ENCODE assay signal across 11 cellular contexts in the genomic region with DNA sequence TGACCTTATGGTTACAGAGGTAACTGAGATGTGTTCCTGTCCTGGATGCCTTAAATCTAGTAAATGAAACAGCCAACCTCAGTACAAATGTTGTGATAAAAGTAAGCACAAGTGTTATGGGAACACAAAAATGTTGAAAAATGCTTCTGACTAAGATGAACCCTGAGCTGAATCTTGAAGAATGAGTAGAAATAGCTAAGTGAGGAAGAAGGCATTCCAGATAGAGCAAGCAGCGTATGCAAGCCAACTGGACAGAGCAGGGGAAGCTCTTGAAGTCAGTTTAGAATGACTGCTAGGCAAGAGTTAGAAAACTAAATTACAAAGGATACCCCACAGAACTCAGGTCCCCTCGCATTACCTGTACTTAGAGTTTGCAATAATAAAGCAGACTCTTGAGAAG. TPM values are rescaled to one million over a fixed set of nuclear protein-coding genes. Genes with fewer than 3 reads are reported as not detected.
DNase-seq lines count a peak whose midpoint lies in the region; ATAC-seq, FAIRE-seq and TF ChIP-seq lines count a peak whose summit lies in the region.
"Had no signal": no experiment of that assay in that cellular context is flagged by ENCODE, and none has a peak within 500 bp of the region (broad histone marks: within the 10 kb centered on the region; RNA-seq: fewer than 3 reads in every experiment).

No MANE protein-coding gene starts in this region.

- H3K27me3 ChIP-seq in DOHH2 (ENCODE audit: control insufficient read depth, low read length) (no peaks in the 10 kb centered on the region), GM12878 (replicated peaks in 1 of 2; ENCODE audit: control insufficient read depth in 2 of 2, insufficient read depth in 2 of 2, low read length in 1 of 2) (no peaks in the 10 kb centered on the region), neural cell (ENCODE audit: insufficient read depth, low read depth, low read length) (peaks cover 3% of the 10 kb centered on the region)
- H3K27me3 ChIP-seq: SJSA1 had no signal

- RAD21 ChIA-PET in GM12878 (lab: Charles Lee; ENCODE audit: unreplicated experiment) = interaction anchor here (0.7 to 2.0 kb wide), 3 partner anchors 405 to 853 kb away, joined by 3 to 12 read pairs (median 3); no protein-coding TSS in a partner anchor

- H3K9me2 ChIP-seq in DOHH2 (replicated peaks; ENCODE audit: control insufficient read depth, low read length) (no peaks in the 10 kb centered on the region), neural cell (ENCODE audit: insufficient read depth, low read length) (no peaks in the 10 kb centered on the region)

- H3K9me3 ChIP-seq in DOHH2 (ENCODE audit: control insufficient read depth, insufficient read depth, low read length) = no peaks in the 10 kb centered on the region
- no peaks in the 10 kb centered on the region for H3K9me3 ChIP-seq in GM12878 (replicated peaks; ENCODE audit: control insufficient read depth, insufficient read depth, low read length)
- no peaks in the 10 kb centered on the region for H3K9me3 ChIP-seq in neural cell (ENCODE audit: low read length)
- H3K9me3 ChIP-seq: SJSA1 had no signal

- DNase-seq in NB4 (ENCODE audit: low read depth) (no peak), GM12878 (ENCODE audit: low read depth, low spot score) (no peak), C1 segment of cervical spinal cord (lab: John Stamatoyannopoulos, UW) (no peak)
- no peak for DNase-seq in stimulated activated CD4-positive, alpha-beta T cell treated with anti-CD3 and anti-CD28 coated beads, Interleukin-2, amount 100 ng/mL, for 48 hours
- DNase-seq: NCI-H1417 treated with DMSO at 0.1 percent for 48 hours; NCI-H526 treated with DMSO at 0.1 percent for 48 hours; stimulated activated naive CD4-positive, alpha-beta T cell treated with Interleukin-2 at 50 U/mL for 16 hours had no signal

- ATAC-seq in GM12878 (no peak), GM21786 (IDR thresholded peaks at IDR 0.05; ENCODE audit: unreplicated experiment) (no peak)

- SMC1A ChIA-PET in GM12878 (lab: Charles Lee; ENCODE audit: uncharacterized antibody, unreplicated experiment) = interaction anchor here (1.0 to 4.9 kb wide), 7 partner anchors 10 to 652 kb away, joined by 3 to 18 read pairs (median 5); partner anchors contain the start of gene GSTA4

- H3K36me3 ChIP-seq in DOHH2 (ENCODE audit: control insufficient read depth, low read length) (peaks cover 25% of the 10 kb centered on the region), GM12878 (ENCODE audit: control insufficient read depth in 2 of 2, insufficient read depth in 2 of 2, low read length in 1 of 2) (no peaks in the 10 kb centered on the region), neural cell (ENCODE audit: insufficient read depth, low read length) (no peaks in the 10 kb centered on the region)

- no TSS peak for BruUV-seq in GM12878 (replicated peaks; lab: Mats Ljungman, UMichigan)

- TF ChIP-seq CTCF in DOHH2 (IDR thresholded peaks at IDR 0.05; ENCODE audit: low read depth, low read length, poor library complexity, severe bottlenecking) = no peak
- TF ChIP-seq CTCF in NB4 (IDR thresholded peaks at IDR 0.05; ENCODE audit: low read depth, low read length) = no peak
- no peak for TF ChIP-seq CTCF in GM12878 (IDR thresholded peaks at IDR 0.05 in 2 of 3, conservative IDR thresholded peaks at IDR 0.05 in 1 of 3; ENCODE audit: control insufficient read depth in 2 of 3, extremely low read depth in 1 of 3, insufficient read depth in 1 of 3, low read depth in 3 of 3, low read length in 3 of 3)
- no peak for TF ChIP-seq CTCF in neural cell (IDR thresholded peaks at IDR 0.05; ENCODE audit: poor library complexity, severe bottlenecking)

- H3K27ac ChIP-seq in DOHH2 (ENCODE audit: low read depth, low read length) = no peak overlapping the region
- H3K27ac ChIP-seq in GM12878 (ENCODE audit: control insufficient read depth, insufficient read depth) = no peak overlapping the region
- H3K27ac ChIP-seq in neural cell (ENCODE audit: low read length) = no peak overlapping the region
- H3K27ac ChIP-seq: SJSA1 had no signal

- TF ChIP-seq RAD21 in GM12878 (IDR thresholded peaks at IDR 0.05; ENCODE audit: insufficient read depth, low read depth, low read length) (no peak), neural cell (conservative IDR thresholded peaks at IDR 0.05) (no peak)

- no peak for FAIRE-seq in GM12878 (lab: Jason Lieb, UNC)

- H3K9ac ChIP-seq in GM12878 (ENCODE audit: control insufficient read depth, insufficient read depth, low read length) = no peak overlapping the region
- no peak overlapping the region for H3K9ac ChIP-seq in neural cell (ENCODE audit: low read length)

- intact Hi-C loops in GM12878 (cut with micrococcal nuclease; ENCODE audit: unreplicated experiment) = loop anchor here (2.0 kb wide), 1 partner anchor 417 kb away; no protein-coding TSS in a partner anchor

- H3K4me2 ChIP-seq in DOHH2 (ENCODE audit: low read length) = peak overlapping the region; percentile 94; the same call in 1 of the 2 replicates
- peak overlapping the region; percentile 93 for H3K4me2 ChIP-seq in GM12878 (ENCODE audit: control insufficient read depth, insufficient read depth)
- H3K4me2 ChIP-seq in neural cell (ENCODE audit: low read length) = no peak overlapping the region

- H3F3A ChIP-seq in DOHH2 (ENCODE audit: control insufficient read depth, insufficient read depth) (no peaks in the 10 kb centered on the region), neural cell (ENCODE audit: insufficient read depth, low read length, poor library complexity, severe bottlenecking) (peaks cover under 1% of the 10 kb centered on the region)

- POLR2A ChIA-PET in GM12878 (lab: Charles Lee) = interaction anchor here (0.6 kb wide), 2 partner anchors 15 to 644 kb away, joined by 3 to 4 read pairs; no protein-coding TSS in a partner anchor

- TF ChIP-seq POLR2A in NB4 (IDR thresholded peaks at IDR 0.05; ENCODE audit: extremely low read depth, insufficient read length) (no peak), GM12878 (IDR thresholded peaks at IDR 0.05; ENCODE audit: low read depth, low read length) (no peak)

- H3K79me2 ChIP-seq in DOHH2 (ENCODE audit: control insufficient read depth, low read length) = peaks cover 42% of the 10 kb centered on the region
- H3K79me2 ChIP-seq in GM12878 (ENCODE audit: control insufficient read depth, insufficient read depth, low read length) = peaks cover 13% of the 10 kb centered on the region
- H3K79me2 ChIP-seq in neural cell (replicated peaks; ENCODE audit: insufficient read depth, low read length) = no peaks in the 10 kb centered on the region

- in situ Hi-C loops in GM12878 (cut with MboI) = no loop called here

- CTCF ChIA-PET in GM12878 (lab: Yijun Ruan, JAX) = interaction anchor here (1.0 to 5.6 kb wide), 6 partner anchors 13 to 417 kb away, joined by 3 to 23 read pairs (median 6); partner anchors contain the start of gene GSTA4

- 97% methylated on average over 2 of the region's 2 CpGs for WGBS in GM12878 (ENCODE audit: insufficient coverage, insufficient replicate concordance, low lambda C conversion rate, missing lambda C conversion rate)

- no peaks in the 10 kb centered on the region; the same call in 1 of the 2 replicates for H4K20me1 ChIP-seq in DOHH2 (ENCODE audit: control insufficient read depth, insufficient read depth, low read depth, low read length)
- no peaks in the 10 kb centered on the region for H4K20me1 ChIP-seq in GM12878 (ENCODE audit: control insufficient read depth, insufficient read depth)
- no peaks in the 10 kb centered on the region for H4K20me1 ChIP-seq in neural cell (ENCODE audit: insufficient read depth)

- H2AFZ ChIP-seq in GM12878 (ENCODE audit: control insufficient read depth, low read depth, low read length) = no peak overlapping the region
- H2AFZ ChIP-seq in neural cell (ENCODE audit: low read depth, low read length) = no peak overlapping the region

- peaks cover 31% of the 10 kb centered on the region for H3K4me1 ChIP-seq in DOHH2 (ENCODE audit: control insufficient read depth, low read length)
- peaks cover 14% of the 10 kb centered on the region for H3K4me1 ChIP-seq in GM12878 (ENCODE audit: control insufficient read depth, insufficient read depth, low read length)

- no peak for TF ChIP-seq EP300 in GM12878 (IDR thresholded peaks at IDR 0.05; ENCODE audit: borderline replicate concordance in 1 of 2, control insufficient read depth in 1 of 2, low read depth in 2 of 2, low read length in 2 of 2)
- no peak for TF ChIP-seq EP300 in neural cell (conservative IDR thresholded peaks at IDR 0.05; ENCODE audit: poor library complexity, severe bottlenecking)

- H3K4me3 ChIP-seq in DOHH2 (ENCODE audit: low read length) (peak overlapping the region; percentile 95; the same call in 1 of the 2 replicates), NB4 (ENCODE audit: low read depth, low read length) (peak overlapping the region; percentile 0), GM12878 (no peak overlapping the region), neural cell (ENCODE audit: low read length) (peak overlapping the region; percentile 87)
- H3K4me3 ChIP-seq: SJSA1 had no signal

RNA-seq across cellular contexts. Expression of gene FBXO9, which starts 2.1 kb away (rescaled TPM):
- 89.6 and 93.1 TPM in 2 replicates for total RNA-seq in GM12878 (2013; cell fraction: nucleolus; rRNA removed)
- 31.5 and 35.3 TPM in 2 replicates for total RNA-seq in GM12878 (2014; rRNA removed)
- total RNA-seq in GM12878 (2014; rRNA removed; fragmentation: Illumina TruSeq; extraction: Trizol) = 31.2 and 31.3 TPM in 2 replicates
- total RNA-seq in GM12878 (2021) = 48.5 and 49.1 TPM in 2 replicates
- 20.6 TPM for polyA plus RNA-seq in GM12878 (2011; ENCODE audit: low read depth)
- polyA plus RNA-seq in GM12878 (2011; rRNA removed) = 68.9 and 76.0 TPM in 2 replicates
- 50.8 and 62.0 TPM in 2 replicates for polyA plus RNA-seq in GM12878 (2011; cell fraction: cytosol; rRNA removed)
- 157 and 172 TPM in 2 replicates for polyA plus RNA-seq in GM12878 (2011; cell fraction: nucleus; rRNA removed)
- 24.1 and 36.4 TPM in 2 replicates for polyA plus RNA-seq in GM12878 (2012)
- polyA plus RNA-seq in GM12878 (2014; fragmentation: Illumina TruSeq; extraction: Trizol) = 34.1 and 40.8 TPM in 2 replicates
- polyA plus RNA-seq in GM12878 (2014; fragmentation: Nextera tagmentation; extraction: Ambion mirVana) = 10 to 100 TPM in 1 of 2 experiments, 1 to 10 TPM in 1; 9.9 to 13.7 TPM
- 34.4 and 38.8 TPM in 2 replicates for polyA plus RNA-seq in GM12878 (2014; rRNA removed)
- 10 to 100 TPM; 27.4 to 28.6 TPM for polyA plus RNA-seq in GM12878 (2016; fragmentation: Nextera tagmentation; extraction: Ambion mirVana)
- 30.4 and 42.8 TPM in 2 replicates for polyA minus RNA-seq in GM12878 (2011; rRNA and poly(A)+ RNA removed)
- 10.1 and 18.2 TPM in 2 replicates for polyA minus RNA-seq in GM12878 (2011; cell fraction: cytosol; rRNA and poly(A)+ RNA removed)
- 29.3 and 46.6 TPM in 2 replicates for polyA minus RNA-seq in GM12878 (2011; cell fraction: nucleus; rRNA and poly(A)+ RNA removed)
- polyA plus RNA-seq in neural cell = 92.2 and 108 TPM in 2 replicates
- 40.2 and 46.7 TPM in 2 replicates for polyA minus RNA-seq in neural cell

RNA-seq across cellular contexts. Expression of gene CILK1, which starts 5.7 kb away (rescaled TPM):
- total RNA-seq in GM12878 (2013; cell fraction: nucleolus; rRNA removed) = 6.0 and 6.7 TPM in 2 replicates
- total RNA-seq in GM12878 (2014; rRNA removed) (2.9 and 3.2 TPM in 2 replicates), GM12878 (2014; rRNA removed; fragmentation: Illumina TruSeq; extraction: Trizol) (4.3 and 4.7 TPM in 2 replicates), GM12878 (2021) (4.1 and 4.7 TPM in 2 replicates)
- polyA plus RNA-seq in GM12878 (2011; ENCODE audit: low read depth) = 1.0 TPM
- polyA plus RNA-seq in GM12878 (2011; rRNA removed) (8.8 and 11.0 TPM in 2 replicates), GM12878 (2014; fragmentation: Illumina TruSeq; extraction: Trizol) (4.4 and 5.7 TPM in 2 replicates), GM12878 (2014; fragmentation: Nextera tagmentation; extraction: Ambion mirVana) (1 to 10 TPM; 1.3 to 1.9 TPM), GM12878 (2014; rRNA removed) (3.0 and 3.2 TPM in 2 replicates), GM12878 (2016; fragmentation: Nextera tagmentation; extraction: Ambion mirVana) (1 to 10 TPM; 2.8 to 3.1 TPM), neural cell (14.0 and 15.0 TPM in 2 replicates)
- 4.9 and 5.7 TPM in 2 replicates for polyA plus RNA-seq in GM12878 (2011; cell fraction: cytosol; rRNA removed)
- polyA plus RNA-seq in GM12878 (2011; cell fraction: nucleus; rRNA removed) = 3.0 and 3.8 TPM in 2 replicates
- 1.8 and 2.7 TPM in 2 replicates for polyA plus RNA-seq in GM12878 (2012)
- 7.6 and 8.9 TPM in 2 replicates for polyA minus RNA-seq in GM12878 (2011; rRNA and poly(A)+ RNA removed)
- polyA minus RNA-seq in GM12878 (2011; cell fraction: cytosol; rRNA and poly(A)+ RNA removed) = 3.3 and 3.5 TPM in 2 replicates
- 1.8 and 2.5 TPM in 2 replicates for polyA minus RNA-seq in GM12878 (2011; cell fraction: nucleus; rRNA and poly(A)+ RNA removed)
- polyA minus RNA-seq in neural cell = 31.4 and 37.6 TPM in 2 replicates
